17 cellular contexts compared by ENCODE assay signal in the genomic region with DNA sequence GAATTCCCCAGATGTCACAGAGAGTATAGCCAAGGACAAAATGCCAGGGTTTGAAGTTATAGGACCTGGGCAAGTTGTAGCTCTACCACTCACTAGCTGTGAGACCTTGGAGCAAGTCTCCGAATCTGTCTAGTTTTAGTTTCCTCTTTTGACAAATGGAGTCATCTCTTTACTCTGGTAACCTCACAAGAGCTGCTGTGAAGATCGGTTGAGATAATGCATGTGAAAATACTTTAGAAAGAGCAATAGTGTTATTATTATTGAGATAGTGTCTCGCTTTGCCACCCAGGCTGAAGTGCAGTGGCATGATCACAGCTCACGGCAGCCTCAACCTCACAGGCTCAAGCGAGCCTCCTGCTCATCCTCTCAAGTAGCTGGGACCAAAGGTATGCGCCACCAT.
DNase-seq lines count a peak whose midpoint lies in the region; ATAC-seq and TF ChIP-seq lines count a peak whose summit lies in the region.
"Had no signal": no experiment of that assay in that cellular context is flagged by ENCODE, and none has a peak within 500 bp of the region (broad histone marks: within the 10 kb centered on the region; RNA-seq: fewer than 3 reads in every experiment).

No MANE protein-coding gene starts in this region.

- no peaks in the 10 kb centered on the region for H3K9me3 Mint-ChIP-seq in activated T-cell treated with anti-CD3 and anti-CD28 coated beads, Interleukin-2, amount 50 U/mL, for 72 hours
- no peaks in the 10 kb centered on the region for H3K9me3 Mint-ChIP-seq in activated T-cell treated with anti-CD3 and anti-CD28 coated beads, Interleukin-2, amount 50 U/mL, for 4 hours
- H3K9me3 Mint-ChIP-seq in WTC11 = no peaks in the 10 kb centered on the region
- H3K9me3 Mint-ChIP-seq in activated T-helper 1 cell treated with anti-CD3 and anti-CD28 coated beads, Interleukin-12 subunit alpha, Interleukin-12 subunit beta, Interleukin-2, Interleukin-4 antibody, amounts not matched to agents 30 ng/mL and 10 ng/mL and 1 ng/mL, durations not matched to agents 14 hours and 24 hours and 36 hours = no peaks in the 10 kb centered on the region
- H3K9me3 Mint-ChIP-seq in activated CD4-positive, alpha-beta T cell treated with anti-CD3 and anti-CD28 coated beads for 36 hours (ENCODE audit: low read depth) = no peaks in the 10 kb centered on the region
- H3K9me3 Mint-ChIP-seq: CD8-positive, alpha-beta memory T cell; HFFc6 had no signal

- no peak overlapping the region for H4K8ac ChIP-seq in mesenchymal stem cell (ENCODE audit: low read length)

- H3K4me2 ChIP-seq in mesenchymal stem cell (ENCODE audit: low read length, poor library complexity, severe bottlenecking) = no peak overlapping the region
- H3K4me2 ChIP-seq: BLaER1 had no signal

- intact Hi-C loops in activated T-helper 1 cell treated with anti-CD3 and anti-CD28 coated beads, Interleukin-12 subunit alpha, Interleukin-12 subunit beta, Interleukin-2, Interleukin-4 antibody, amounts not matched to agents 30 ng/mL and 10 ng/mL and 1 ng/mL, durations not matched to agents 14 hours and 24 hours and 36 hours (cut with micrococcal nuclease) = no loop called here
- intact Hi-C loops in activated CD4-positive, alpha-beta T cell treated with anti-CD3 and anti-CD28 coated beads for 36 hours (cut with DNase I, micrococcal nuclease) = no loop called here

- H3K4me1 ChIP-seq in mesenchymal stem cell (ENCODE audit: control insufficient read depth, insufficient read depth, low read depth, low read length) = peaks cover 5% of the 10 kb centered on the region

- H3K23ac ChIP-seq in mesenchymal stem cell (ENCODE audit: low read length in 2 of 2) = no peak overlapping the region

- POLR2A ChIA-PET in WTC11 (lab: Charles Lee) = no interaction called here
- POLR2A ChIA-PET in activated CD4-positive, alpha-beta T cell treated with anti-CD3 and anti-CD28 coated beads for 36 hours (lab: Charles Lee) = no interaction called here
- POLR2A ChIA-PET in RWPE1 (lab: Yijun Ruan, JAX; ENCODE audit: low non-redundant PET) = no interaction called here

- H3K36me3 Mint-ChIP-seq in activated T-cell treated with anti-CD3 and anti-CD28 coated beads, Interleukin-2, amount 50 U/mL, for 72 hours (ENCODE audit: insufficient read depth in 2 of 2) = no peaks in the 10 kb centered on the region
- no peaks in the 10 kb centered on the region for H3K36me3 Mint-ChIP-seq in activated T-cell treated with anti-CD3 and anti-CD28 coated beads, Interleukin-2, amount 50 U/mL, for 4 hours (ENCODE audit: insufficient read depth)
- no peaks in the 10 kb centered on the region for H3K36me3 Mint-ChIP-seq in WTC11
- no peaks in the 10 kb centered on the region for H3K36me3 Mint-ChIP-seq in activated T-helper 1 cell treated with anti-CD3 and anti-CD28 coated beads, Interleukin-12 subunit alpha, Interleukin-12 subunit beta, Interleukin-2, Interleukin-4 antibody, amounts not matched to agents 30 ng/mL and 10 ng/mL and 1 ng/mL, durations not matched to agents 14 hours and 24 hours and 36 hours (ENCODE audit: low read depth)
- H3K36me3 Mint-ChIP-seq in activated CD4-positive, alpha-beta T cell treated with anti-CD3 and anti-CD28 coated beads for 36 hours (ENCODE audit: low read depth) = no peaks in the 10 kb centered on the region
- H3K36me3 Mint-ChIP-seq: CD8-positive, alpha-beta memory T cell had no signal

- no peaks in the 10 kb centered on the region for H3K27me3 ChIP-seq in mesenchymal stem cell (ENCODE audit: control insufficient read depth in 1 of 2, insufficient read depth in 1 of 2, low read length in 2 of 2)
- H3K27me3 ChIP-seq: BLaER1 had no signal

- no peak for DNase-seq in activated T-cell treated with anti-CD3 and anti-CD28 coated beads, Interleukin-2, amount 50 U/mL, for 72 hours
- no peak for DNase-seq in activated T-cell treated with anti-CD3 and anti-CD28 coated beads, Interleukin-2, amount 50 U/mL, for 4 hours
- DNase-seq in WTC11 (ENCODE audit: low spot score) (no peak), mesenchymal stem cell (no peak), RWPE1 (ENCODE audit: low spot score) (no peak)
- no peak for DNase-seq in stimulated activated CD4-positive, alpha-beta T cell treated with anti-CD3 and anti-CD28 coated beads, Interleukin-2, amount 100 ng/mL, for 48 hours
- no peak for DNase-seq in activated T-helper 1 cell treated with anti-CD3 and anti-CD28 coated beads, Interleukin-12 subunit alpha, Interleukin-12 subunit beta, Interleukin-2, Interleukin-4 antibody, amounts not matched to agents 30 ng/mL and 10 ng/mL and 1 ng/mL, durations not matched to agents 14 hours and 24 hours and 36 hours (ENCODE audit: low spot score)
- no peak for DNase-seq in activated CD4-positive, alpha-beta T cell treated with anti-CD3 and anti-CD28 coated beads for 36 hours
- DNase-seq: 8988T; AML-193; Calu3; CD8-positive, alpha-beta memory T cell; DMS 273 treated with DMSO at 0.1 percent for 48 hours; HCEC 1CT; HFFc6 had no signal

- no peaks in the 10 kb centered on the region for H3K9me3 ChIP-seq in mesenchymal stem cell (ENCODE audit: control insufficient read depth, low read length)
- H3K9me3 ChIP-seq: BLaER1 had no signal

- H3K14ac ChIP-seq in mesenchymal stem cell (ENCODE audit: low read length in 2 of 2) = no peak overlapping the region

- 94% methylated on average over 6 of the region's 6 CpGs for WGBS in mesenchymal stem cell

- H3K4me1 Mint-ChIP-seq in activated T-cell treated with anti-CD3 and anti-CD28 coated beads, Interleukin-2, amount 50 U/mL, for 72 hours (ENCODE audit: low read depth) = no peaks in the 10 kb centered on the region
- no peaks in the 10 kb centered on the region for H3K4me1 Mint-ChIP-seq in activated T-cell treated with anti-CD3 and anti-CD28 coated beads, Interleukin-2, amount 50 U/mL, for 4 hours (ENCODE audit: low read depth)
- peaks cover 23% of the 10 kb centered on the region for H3K4me1 Mint-ChIP-seq in WTC11
- H3K4me1 Mint-ChIP-seq in activated T-helper 1 cell treated with anti-CD3 and anti-CD28 coated beads, Interleukin-12 subunit alpha, Interleukin-12 subunit beta, Interleukin-2, Interleukin-4 antibody, amounts not matched to agents 30 ng/mL and 10 ng/mL and 1 ng/mL, durations not matched to agents 14 hours and 24 hours and 36 hours (ENCODE audit: low read depth) = no peaks in the 10 kb centered on the region
- no peaks in the 10 kb centered on the region for H3K4me1 Mint-ChIP-seq in activated CD4-positive, alpha-beta T cell treated with anti-CD3 and anti-CD28 coated beads for 36 hours

- no peak overlapping the region for H4K91ac ChIP-seq in mesenchymal stem cell (ENCODE audit: low read length)

- H2BK120ac ChIP-seq in mesenchymal stem cell (ENCODE audit: low read depth, low read length) = no peak overlapping the region

- H3K79me1 ChIP-seq in mesenchymal stem cell (replicated peaks; ENCODE audit: low read length, poor library complexity, severe bottlenecking) = peaks cover 5% of the 10 kb centered on the region

- H2AK5ac ChIP-seq in mesenchymal stem cell (ENCODE audit: low read length, severe bottlenecking) = peak overlapping the region; percentile 32

- H3K9ac ChIP-seq in mesenchymal stem cell (ENCODE audit: low read length) = no peak overlapping the region
- H3K9ac ChIP-seq: BLaER1 had no signal

- H2BK5ac ChIP-seq in mesenchymal stem cell (ENCODE audit: low read depth, low read length, poor library complexity, severe bottlenecking) = no peak overlapping the region

- no peak overlapping the region for H3K18ac ChIP-seq in mesenchymal stem cell (ENCODE audit: low read depth in 1 of 2, low read length in 2 of 2)

- no peaks in the 10 kb centered on the region for H3K36me3 ChIP-seq in mesenchymal stem cell (ENCODE audit: control insufficient read depth in 1 of 2, insufficient read depth in 2 of 2, low read depth in 1 of 2, low read length in 2 of 2)
- H3K36me3 ChIP-seq: BLaER1 had no signal

- peaks cover 11% of the 10 kb centered on the region for H3K27me3 Mint-ChIP-seq in activated T-cell treated with anti-CD3 and anti-CD28 coated beads, Interleukin-2, amount 50 U/mL, for 72 hours (ENCODE audit: low read depth)
- peaks cover 2% of the 10 kb centered on the region for H3K27me3 Mint-ChIP-seq in activated T-cell treated with anti-CD3 and anti-CD28 coated beads, Interleukin-2, amount 50 U/mL, for 4 hours (ENCODE audit: low read depth)
- no peaks in the 10 kb centered on the region for H3K27me3 Mint-ChIP-seq in WTC11 (ENCODE audit: low read depth)
- peaks cover 16% of the 10 kb centered on the region for H3K27me3 Mint-ChIP-seq in activated T-helper 1 cell treated with anti-CD3 and anti-CD28 coated beads, Interleukin-12 subunit alpha, Interleukin-12 subunit beta, Interleukin-2, Interleukin-4 antibody, amounts not matched to agents 30 ng/mL and 10 ng/mL and 1 ng/mL, durations not matched to agents 14 hours and 24 hours and 36 hours (ENCODE audit: insufficient read depth)
- peaks cover 2% of the 10 kb centered on the region for H3K27me3 Mint-ChIP-seq in activated CD4-positive, alpha-beta T cell treated with anti-CD3 and anti-CD28 coated beads for 36 hours

- H2BK15ac ChIP-seq in mesenchymal stem cell (ENCODE audit: low read depth, poor library complexity, severe bottlenecking) = no peak overlapping the region

- H3K4me3 Mint-ChIP-seq in activated T-cell treated with anti-CD3 and anti-CD28 coated beads, Interleukin-2, amount 50 U/mL, for 72 hours = no peak overlapping the region
- H3K4me3 Mint-ChIP-seq in activated T-cell treated with anti-CD3 and anti-CD28 coated beads, Interleukin-2, amount 50 U/mL, for 4 hours = no peak overlapping the region
- H3K4me3 Mint-ChIP-seq in WTC11 = no peak overlapping the region
- H3K4me3 Mint-ChIP-seq in activated T-helper 1 cell treated with anti-CD3 and anti-CD28 coated beads, Interleukin-12 subunit alpha, Interleukin-12 subunit beta, Interleukin-2, Interleukin-4 antibody, amounts not matched to agents 30 ng/mL and 10 ng/mL and 1 ng/mL, durations not matched to agents 14 hours and 24 hours and 36 hours = no peak overlapping the region
- H3K4me3 Mint-ChIP-seq in activated CD4-positive, alpha-beta T cell treated with anti-CD3 and anti-CD28 coated beads for 36 hours = no peak overlapping the region
- H3K4me3 Mint-ChIP-seq: HFFc6 had no signal

- H3K4me3 ChIP-seq in mesenchymal stem cell (ENCODE audit: insufficient read depth in 1 of 2, low read depth in 1 of 2, low read length in 2 of 2) = no peak overlapping the region
- H3K4me3 ChIP-seq: BLaER1 had no signal

- no peak overlapping the region for H3K27ac ChIP-seq in mesenchymal stem cell (ENCODE audit: low read length, poor library complexity, severe bottlenecking)
- H3K27ac ChIP-seq in RWPE1 = no peak overlapping the region
- H3K27ac ChIP-seq: BLaER1 had no signal

- no peak overlapping the region for H3K4ac ChIP-seq in mesenchymal stem cell (ENCODE audit: low read depth in 1 of 2, low read length in 2 of 2)

- peak in 1 of 2 donors; percentile 57 for ATAC-seq in activated T-cell treated with anti-CD3 and anti-CD28 coated beads, Interleukin-2, amount 50 U/mL, for 72 hours (replicated peaks in 1 of 2)
- ATAC-seq in activated T-cell treated with anti-CD3 and anti-CD28 coated beads, Interleukin-2, amount 50 U/mL, for 4 hours = no peak
- no peak for ATAC-seq in WTC11
- ATAC-seq in activated CD4-positive, alpha-beta T cell treated with anti-CD3 and anti-CD28 coated beads for 36 hours = no peak
- ATAC-seq: HepG2 had no signal

- no peak overlapping the region for H2BK12ac ChIP-seq in mesenchymal stem cell (ENCODE audit: low read length in 2 of 2)

- TF ChIP-seq CTCF in WTC11 (IDR thresholded peaks at IDR 0.05) = no peak
- TF ChIP-seq CTCF in RWPE1 (conservative IDR thresholded peaks at IDR 0.05; ENCODE audit: low read depth) = no peak

- no peak overlapping the region for H2AFZ ChIP-seq in mesenchymal stem cell (ENCODE audit: low read depth, low read length)

- CTCF ChIA-PET in WTC11 (lab: Charles Lee) (interaction anchor here (0.7 to 0.8 kb wide), 2 partner anchors 84 to 215 kb away, joined by 3 to 4 read pairs; no protein-coding TSS in a partner anchor), RWPE1 (lab: Yijun Ruan, JAX) (interaction anchor here (0.6 to 1.0 kb wide), 5 partner anchors 17 to 690 kb away, joined by 3 to 5 read pairs (median 4); no protein-coding TSS in a partner anchor)
- CTCF ChIA-PET in activated CD4-positive, alpha-beta T cell treated with anti-CD3 and anti-CD28 coated beads for 36 hours (lab: Charles Lee) = interaction anchor here (0.9 to 1.8 kb wide), 3 partner anchors 12 to 88 kb away, joined by 4 to 7 read pairs (median 6); no protein-coding TSS in a partner anchor

- peak overlapping the region; percentile 58 for H3K27ac Mint-ChIP-seq in activated T-cell treated with anti-CD3 and anti-CD28 coated beads, Interleukin-2, amount 50 U/mL, for 72 hours
- H3K27ac Mint-ChIP-seq in WTC11 = 0 out of 2 replicates have a peak overlapping the region, but pooled peaks have one; percentile 54
- no peak overlapping the region for H3K27ac Mint-ChIP-seq in activated T-helper 1 cell treated with anti-CD3 and anti-CD28 coated beads, Interleukin-12 subunit alpha, Interleukin-12 subunit beta, Interleukin-2, Interleukin-4 antibody, amounts not matched to agents 30 ng/mL and 10 ng/mL and 1 ng/mL, durations not matched to agents 14 hours and 24 hours and 36 hours
- H3K27ac Mint-ChIP-seq in activated CD4-positive, alpha-beta T cell treated with anti-CD3 and anti-CD28 coated beads for 36 hours = no peak overlapping the region
- H3K27ac Mint-ChIP-seq: HFFc6 had no signal

Comparison
In these comparisons a context has a peak if more than half of its experiments do, and no peak if none do; other contexts are left out.
1. H3K27ac Mint-ChIP-seq: peak in activated T-cell treated with anti-CD3 and anti-CD28 coated beads, Interleukin-2, amount 50 U/mL, for 72 hours (single experiment) and WTC11 (single experiment); none in activated T-helper 1 cell treated with anti-CD3 and anti-CD28 coated beads, Interleukin-12 subunit alpha, Interleukin-12 subunit beta, Interleukin-2, Interleukin-4 antibody, amounts not matched to agents 30 ng/mL and 10 ng/mL and 1 ng/mL, durations not matched to agents 14 hours and 24 hours and 36 hours (single experiment) and activated CD4-positive, alpha-beta T cell treated with anti-CD3 and anti-CD28 coated beads for 36 hours (single experiment).